Comparison of ENCODE assay signal across 8 cellular contexts in genomic region chr12:42332301-42332894, GRCh38. TPM values are rescaled to one million over a fixed set of nuclear protein-coding genes. Genes with fewer than 3 reads are reported as not detected.
DNase-seq lines count a peak whose midpoint lies in the region; ATAC-seq, FAIRE-seq and TF ChIP-seq lines count a peak whose summit lies in the region.

No MANE protein-coding gene starts in this region.

- H3K9ac ChIP-seq in colonic mucosa (ENCODE audit: low read depth in 2 of 2, low read length in 2 of 2) = no peak overlapping the region

- H3K27me3 ChIP-seq in colonic mucosa = no peaks in the 10 kb centered on the region

- H3K4me1 ChIP-seq in colonic mucosa = peaks cover 4% of the 10 kb centered on the region

- no peak for FAIRE-seq in HTR-8/SVneo (lab: Jason Lieb, UNC)

- no peak for ATAC-seq in HG02840 (IDR thresholded peaks at IDR 0.05; ENCODE audit: low FRiP score, unreplicated experiment)

- no peak for TF ChIP-seq CTCF in GM20000 (IDR thresholded peaks at IDR 0.05; ENCODE audit: extremely low read depth, missing control alignments)
- peak; percentile 62 for TF ChIP-seq CTCF in colonic mucosa (IDR thresholded peaks at IDR 0.05)

- H3K9me3 ChIP-seq in colonic mucosa = no peaks in the 10 kb centered on the region

- DNase-seq in NCI-H2227 (lab: John Stamatoyannopoulos, UW; ENCODE audit: unreplicated experiment) (peak; percentile 24), NCI-H2227 treated with DMSO at 0.1 percent for 48 hours (lab: John Stamatoyannopoulos, UW) (no peak), GM20000 (ENCODE audit: low spot score) (peak; percentile 43), HTR-8/SVneo (ENCODE audit: insufficient read length, low spot score) (peak; percentile 57), OCI-M1 (lab: John Stamatoyannopoulos, UW) (peak; percentile 82), colonic mucosa (peak; percentile 30), lung microvascular endothelial cell (ENCODE audit: low read depth in 2 of 2) (peak; percentile 67 to 75)

- H3K36me3 ChIP-seq in colonic mucosa = no peaks in the 10 kb centered on the region

- no peak overlapping the region for H3K27ac ChIP-seq in colonic mucosa

- intact Hi-C loops in colonic mucosa (cut with DNase I) = loop anchor here (5.0 kb wide), 1 partner anchor 200 kb away; no protein-coding TSS in a partner anchor

- H3K4me3 ChIP-seq in colonic mucosa = no peak overlapping the region

RNA-seq across cellular contexts. Expression of gene PPHLN1, which starts 6.4 kb away (rescaled TPM):
- total RNA-seq in colonic mucosa = 10 to 100 TPM; 36.8 to 39.7 TPM
- 48.4 and 49.2 TPM in 2 replicates for total RNA-seq in lung microvascular endothelial cell

RNA-seq across cellular contexts. Expression of gene ZCRB1, which starts 6.5 kb away (rescaled TPM):
- total RNA-seq in colonic mucosa (10 to 100 TPM; 31.2 to 35.5 TPM), lung microvascular endothelial cell (22.4 and 31.9 TPM in 2 replicates)
